Comparison of ENCODE assay signal across 8 cellular contexts in genomic region chr17:42050360-42051012, GRCh38. TPM values are rescaled to one million over a fixed set of nuclear protein-coding genes. Genes with fewer than 3 reads are reported as not detected.
DNase-seq lines count a peak whose midpoint lies in the region; ATAC-seq and TF ChIP-seq lines count a peak whose summit lies in the region.

C17orf113 (minus strand) TSS chr17:42050601; CDS start chr17:42043376, 7,225 bp downstream.

- H3K4me1 ChIP-seq in HEK293 (ENCODE audit: control insufficient read depth, insufficient read depth, low read length) (no peaks in the 10 kb centered on the region; the same call in 1 of the 2 replicates), heart right ventricle (peaks cover 0 to 13% (median 7%) of the 10 kb centered on the region in 9 donors), trophoblast cell (ENCODE audit: control insufficient read depth in 1 of 2, insufficient read depth in 2 of 2, low read length in 2 of 2) (peaks cover 3 to 6% of the 10 kb centered on the region in 2 experiments)

- H2BK120ac ChIP-seq in trophoblast cell (ENCODE audit: insufficient read depth, low read length, poor library complexity): peak within 1 kb of the TSS; percentile 14

- peak within 1 kb of the TSS in 1 of 2 donors; percentile 71 for H3K27ac Mint-ChIP-seq in activated naive CD4-positive, alpha-beta T cell treated with anti-CD3 and anti-CD28 coated beads, Interleukin-2, amount 50 U/mL, for 72 hours

- peak within 1 kb of the TSS; percentile 47 for H2AFZ ChIP-seq in trophoblast cell (ENCODE audit: insufficient read depth, low read length, poor library complexity)

- no peaks in the 10 kb centered on the region for H3K79me1 ChIP-seq in trophoblast cell (ENCODE audit: low read length)

- H3K36me3 ChIP-seq in HEK293 (ENCODE audit: control insufficient read depth in 2 of 2, insufficient read depth in 1 of 2, low read length in 2 of 2) (no peaks in the 10 kb centered on the region), heart right ventricle (no peaks in the 10 kb centered on the region), trophoblast cell (ENCODE audit: control insufficient read depth in 1 of 2, insufficient read depth in 2 of 2, low read length in 2 of 2) (no peaks in the 10 kb centered on the region)

- CTCF ChIA-PET in HEK293 (lab: Yijun Ruan, JAX): interaction anchor here (0.6 to 1.7 kb wide), 15 partner anchors 12 to 369 kb away, joined by 3 to 11 read pairs (median 4); partner anchors contain the start of gene NKIRAS2

- 1% methylated on average over 40 to 67 of the region's 67 CpGs for WGBS in heart right ventricle, 2 donors
- no CpG with 5 or more reads among the region's 67 CpGs for WGBS in trophoblast cell (ENCODE audit: extremely low coverage, insufficient coverage, insufficient read length)

- no peak within 1 kb of the TSS for H2AK5ac ChIP-seq in trophoblast cell (ENCODE audit: low read length)

- H3K4me3 ChIP-seq in HEK293 (ENCODE audit: low read depth, low read length): peak within 1 kb of the TSS; percentile 50
- H3K4me3 ChIP-seq in heart right ventricle: peak within 1 kb of the TSS; percentile 48 to 97 (median 75)
- peak within 1 kb of the TSS; percentile 67 for H3K4me3 ChIP-seq in trophoblast cell (ENCODE audit: low read depth, low read length)

- H3K36me3 Mint-ChIP-seq in activated naive CD4-positive, alpha-beta T cell treated with anti-CD3 and anti-CD28 coated beads, Interleukin-2, amount 50 U/mL, for 72 hours: no peaks in the 10 kb centered on the region

- H3K27me3 ChIP-seq in heart right ventricle (peaks cover 4 to 34% (median 28%) of the 10 kb centered on the region in 7 donors), trophoblast cell (ENCODE audit: insufficient read depth, low read length) (no peaks in the 10 kb centered on the region)

- H3K9me3 Mint-ChIP-seq in activated naive CD4-positive, alpha-beta T cell treated with anti-CD3 and anti-CD28 coated beads, Interleukin-2, amount 50 U/mL, for 72 hours: no peaks in the 10 kb centered on the region

- H3K9ac ChIP-seq in trophoblast cell (ENCODE audit: low read length): no peak within 1 kb of the TSS

- peaks cover 1% of the 10 kb centered on the region for H3K79me2 ChIP-seq in trophoblast cell (ENCODE audit: control insufficient read depth, insufficient read depth, low read length, poor library complexity)

- ATAC-seq in activated naive CD4-positive, alpha-beta T cell treated with anti-CD3 and anti-CD28 coated beads, Interleukin-2, amount 50 U/mL, for 72 hours: peak; percentile 77 to 81
- ATAC-seq in heart right ventricle (peak; percentile 65 to 90 (median 79)), HG03571 (IDR thresholded peaks at IDR 0.05; ENCODE audit: unreplicated experiment) (no peak), GM19328 (IDR thresholded peaks at IDR 0.05; ENCODE audit: unreplicated experiment) (no peak)

- no peak within 1 kb of the TSS for H3K4ac ChIP-seq in trophoblast cell (ENCODE audit: low read depth, low read length)

- no peak within 1 kb of the TSS for H3K23ac ChIP-seq in trophoblast cell (ENCODE audit: low read length)

- peak within 1 kb of the TSS; percentile 38; the same call in 1 of the 2 replicates for H3K27ac ChIP-seq in HEK293 (ENCODE audit: extremely low read depth, low read depth, low read length)
- peak within 1 kb of the TSS in 5 of 10 donors; percentile 32 to 71 (median 41) for H3K27ac ChIP-seq in heart right ventricle
- no peak within 1 kb of the TSS for H3K27ac ChIP-seq in trophoblast cell (ENCODE audit: low read depth, low read length)

- no peak within 1 kb of the TSS for H2BK5ac ChIP-seq in trophoblast cell (ENCODE audit: low read depth, low read length, poor library complexity)

- H4K8ac ChIP-seq in trophoblast cell (ENCODE audit: low read depth, low read length): peak within 1 kb of the TSS; percentile 82

- H4K12ac ChIP-seq in trophoblast cell (ENCODE audit: low read depth, low read length): peak within 1 kb of the TSS; percentile 64

- peak within 1 kb of the TSS; percentile 78 for H4K91ac ChIP-seq in trophoblast cell (ENCODE audit: low read depth, low read length)

- peak; percentile 47 for DNase-seq in CMK (ENCODE audit: low read depth)
- peak; percentile 35 for DNase-seq in RPMI7951 (ENCODE audit: low read depth)
- DNase-seq in activated naive CD4-positive, alpha-beta T cell treated with anti-CD3 and anti-CD28 coated beads, Interleukin-2, amount 50 U/mL, for 72 hours (ENCODE audit: low spot score in 2 of 2): peak in 1 of 2 donors; percentile 36
- DNase-seq in heart right ventricle: peak; percentile 50 to 59
- DNase-seq in trophoblast cell: peak in 1 of 2 donors; percentile 49

- intact Hi-C loops in heart right ventricle (cut with DNase I): loop anchor here in 2 of 10 donors (1.0 kb wide), 2 partner anchors 17 to 25 kb away; no protein-coding TSS in a partner anchor

- TF ChIP-seq CTCF in HEK293 (tag by site-specific recombination; IDR thresholded peaks at IDR 0.05) (peak; percentile 94), heart right ventricle (IDR thresholded peaks at IDR 0.05) (peak in 8 of 9 donors; percentile 11 to 57 (median 44))

- POLR2A ChIA-PET in HEK293 (lab: Yijun Ruan, JAX): interaction anchor here (0.7 to 1.1 kb wide), 3 partner anchors 23 to 58 kb away, joined by 3 to 4 read pairs (median 3); partner anchors contain the start of gene NKIRAS2

- H3K14ac ChIP-seq in trophoblast cell (ENCODE audit: low read length): peak within 1 kb of the TSS; percentile 81

- H3K9me3 ChIP-seq in HEK293 (ENCODE audit: control insufficient read depth, insufficient read depth, low read depth, low read length) (no peaks in the 10 kb centered on the region), heart right ventricle (no peaks in the 10 kb centered on the region), trophoblast cell (ENCODE audit: insufficient read depth, low read depth, low read length) (no peaks in the 10 kb centered on the region)

- no peak within 1 kb of the TSS for H3K18ac ChIP-seq in trophoblast cell (ENCODE audit: low read length)

- no peak within 1 kb of the TSS for H2BK12ac ChIP-seq in trophoblast cell (ENCODE audit: low read length)

- peak within 1 kb of the TSS; percentile 79 for H3K4me2 ChIP-seq in trophoblast cell (ENCODE audit: low read length)

TF ChIP-seq in HEK293, 187 proteins besides CTCF, POLR2A, EP300 and RAD21 (continues in another document):
- TF ChIP-seq ZNF521 (tag by site-specific recombination; IDR thresholded peaks at IDR 0.05) (no peak), ZNF138 (tag by site-specific recombination; IDR thresholded peaks at IDR 0.05; ENCODE audit: borderline replicate concordance) (no peak), ZNF311 (tag by site-specific recombination; IDR thresholded peaks at IDR 0.05; ENCODE audit: borderline replicate concordance) (no peak), BCL11A (tag by site-specific recombination; IDR thresholded peaks at IDR 0.05; ENCODE audit: low read depth) (no peak), SP3 (tag by site-specific recombination; IDR thresholded peaks at IDR 0.05) (peak; percentile 46), ZNF548 (tag by site-specific recombination; IDR thresholded peaks at IDR 0.05) (no peak), ZNF114 (tag by site-specific recombination; IDR thresholded peaks at IDR 0.05) (no peak), ZNF692 (tag by site-specific recombination; IDR thresholded peaks at IDR 0.05) (peak; percentile 96), ZFP69B (tag by site-specific recombination; IDR thresholded peaks at IDR 0.05) (peak; percentile 93), ZNF398 (tag by site-specific recombination; IDR thresholded peaks at IDR 0.05) (peak; percentile 41), ZNF785 (tag by site-specific recombination; IDR thresholded peaks at IDR 0.05) (no peak), ZNF214 (tag by site-specific recombination; IDR thresholded peaks at IDR 0.05; ENCODE audit: borderline replicate concordance) (no peak), ZNF747 (tag by site-specific recombination; IDR thresholded peaks at IDR 0.05) (no peak)

RNA-seq across cellular contexts. Expression of gene C17orf113, which starts in this region (rescaled TPM):
- total RNA-seq in RPMI7951 (2014; rRNA removed; shearing (Covaris generic)): 0.10 and 0.24 TPM in 2 replicates
- under 1 TPM; 0.16 to 0.37 TPM for total RNA-seq in activated naive CD4-positive, alpha-beta T cell treated with anti-CD3 and anti-CD28 coated beads, Interleukin-2, amount 50 U/mL, for 72 hours
- total RNA-seq in heart right ventricle: 1 to 10 TPM in 3 of 10 donors, under 1 TPM in 7; 0.46 to 1.2 (median 0.88) TPM
- 1 to 10 TPM in 1 of 2 donors, under 1 TPM in 1; 0.26 to 1.2 TPM for polyA plus RNA-seq in heart right ventricle
- polyA plus RNA-seq in trophoblast cell (2013): 0.34 and 0.37 TPM in 2 replicates

Comparison
In these comparisons a context has a peak if more than half of its experiments do, and no peak if none do; other contexts are left out.
1. Peak in DNase-seq in RPMI7951; RNA of the gene not detected or under 1 TPM.
2. Peak in ATAC-seq in activated naive CD4-positive, alpha-beta T cell treated with anti-CD3 and anti-CD28 coated beads, Interleukin-2, amount 50 U/mL, for 72 hours; RNA of the gene not detected or under 1 TPM.
3. ATAC-seq: peak in heart right ventricle (8 of 8); none in HG03571 (single experiment) and GM19328 (single experiment).
4. Peak in every context shown above with its lines, with median percentiles within 50 percentile points of each other: H3K4me3 ChIP-seq.